In genomic region chr5:52757991-52758390, GRCh38 we compare ENCODE assay signal across 20 cellular contexts.
"Had no signal": no experiment of that assay in that cellular context is flagged by ENCODE, and none has a peak within 500 bp of the region (broad histone marks: within the 10 kb centered on the region; RNA-seq: fewer than 3 reads in every experiment).

No MANE protein-coding gene starts in this region.

- H3K36me3 Mint-ChIP-seq: activated naive CD4-positive, alpha-beta T cell treated with anti-CD3 and anti-CD28 coated beads, Interleukin-2, amount 50 U/mL, for 24 hours; immature natural killer cell; WTC11 had no signal

- H3K4me3 ChIP-seq: adrenal gland, coronary artery, skin epidermis, transverse colon had no signal

- H3K4me1 ChIP-seq: transverse colon had no signal

- H3K4me1 Mint-ChIP-seq: activated CD4-positive, alpha-beta memory T cell treated with anti-CD3 and anti-CD28 coated beads, Interleukin-2, amount 10 ng/mL, durations not matched to agents 7 days and 5 days; immature natural killer cell; WTC11 had no signal

- H3K27ac Mint-ChIP-seq: activated CD4-positive, alpha-beta memory T cell treated with anti-CD3 and anti-CD28 coated beads, Interleukin-2, amount 10 ng/mL, durations not matched to agents 7 days and 5 days; activated naive CD4-positive, alpha-beta T cell treated with anti-CD3 and anti-CD28 coated beads, Interleukin-2, amount 50 U/mL, for 24 hours; immature natural killer cell; naive thymus-derived CD4-positive, alpha-beta T cell; WTC11 had no signal

- H3K9me3 ChIP-seq: adrenal gland, transverse colon had no signal

- H3K9me3 Mint-ChIP-seq: activated CD4-positive, alpha-beta memory T cell treated with anti-CD3 and anti-CD28 coated beads, Interleukin-2, amount 10 ng/mL, durations not matched to agents 7 days and 5 days; immature natural killer cell; WTC11 had no signal

- H3K27ac ChIP-seq: coronary artery, skin epidermis, transverse colon had no signal

- H3K9ac ChIP-seq: parathyroid adenoma had no signal

- H3K27me3 Mint-ChIP-seq: activated naive CD4-positive, alpha-beta T cell treated with anti-CD3 and anti-CD28 coated beads, Interleukin-2, amount 50 U/mL, for 24 hours had no signal

- H3K79me2 ChIP-seq: parathyroid adenoma had no signal

- H3K27me3 ChIP-seq: adrenal gland, transverse colon had no signal

- DNase-seq: activated CD4-positive, alpha-beta memory T cell treated with anti-CD3 and anti-CD28 coated beads, Interleukin-2, amount 10 ng/mL, durations not matched to agents 7 days and 5 days; activated CD4-positive, alpha-beta T cell treated with anti-CD3 and anti-CD28 coated beads for 4 hours; activated effector memory CD4-positive, alpha-beta T cell treated with anti-CD3 and anti-CD28 coated beads, Interleukin-2, amount 50 U/mL, for 16 hours; activated T-cell treated with anti-CD3 and anti-CD28 coated beads, Interleukin-2, amount 50 U/mL, for 4 hours; adrenal gland; caudate nucleus; effector CD4-positive, alpha-beta T cell; immature natural killer cell; naive thymus-derived CD4-positive, alpha-beta T cell; retina; stimulated activated CD4-positive, alpha-beta T cell treated with anti-CD3 and anti-CD28 coated beads, Interleukin-4, amount 100 ng/mL, for 4 hours; stimulated activated CD8-positive, alpha-beta memory T cell treated with anti-CD3 and anti-CD28 coated beads, Interleukin-4, amount 100 ng/mL, for 48 hours; stimulated activated naive CD4-positive, alpha-beta T cell treated with Interleukin-2 at 50 U/mL for 16 hours; T-helper 2 cell; transverse colon had no signal

- H3K4me3 Mint-ChIP-seq: activated CD4-positive, alpha-beta memory T cell treated with anti-CD3 and anti-CD28 coated beads, Interleukin-2, amount 10 ng/mL, durations not matched to agents 7 days and 5 days; activated naive CD4-positive, alpha-beta T cell treated with anti-CD3 and anti-CD28 coated beads, Interleukin-2, amount 50 U/mL, for 24 hours; activated T-cell treated with anti-CD3 and anti-CD28 coated beads, Interleukin-2, amount 50 U/mL, for 4 hours; immature natural killer cell; naive thymus-derived CD4-positive, alpha-beta T cell; WTC11 had no signal

- H3K36me3 ChIP-seq: adrenal gland, transverse colon had no signal

- ATAC-seq: activated T-cell treated with anti-CD3 and anti-CD28 coated beads, Interleukin-2, amount 50 U/mL, for 4 hours; naive thymus-derived CD4-positive, alpha-beta T cell; WTC11 had no signal
